In genomic region chr2:57490746-57491145, GRCh38 we compare ENCODE assay signal across 14 cellular contexts.
"Had no signal": no experiment of that assay in that cellular context is flagged by ENCODE, and none has a peak within 500 bp of the region (broad histone marks: within the 10 kb centered on the region; RNA-seq: fewer than 3 reads in every experiment).

No MANE protein-coding gene starts in this region.

- H3K27me3 ChIP-seq: gastroesophageal sphincter, heart right ventricle, right lobe of liver, spleen, stomach, testis, upper lobe of left lung had no signal

- H3K4me3 ChIP-seq: gastroesophageal sphincter, heart right ventricle, lung, psoas muscle, right lobe of liver, spleen, stomach, testis, upper lobe of left lung had no signal

- H3K27ac ChIP-seq: gastroesophageal sphincter, heart right ventricle, psoas muscle, right lobe of liver, spleen, stomach, testis, upper lobe of left lung had no signal

- DNase-seq: activated naive CD8-positive, alpha-beta T cell treated with anti-CD3 and anti-CD28 coated beads for 36 hours; effector CD8-positive, alpha-beta T cell; heart right ventricle; left colon; psoas muscle; right lobe of liver; spleen; stomach; T-helper 9 cell; testis; upper lobe of left lung had no signal

- H3K9me3 ChIP-seq: psoas muscle, right lobe of liver, stomach, testis, upper lobe of left lung had no signal

- ATAC-seq: activated CD4-positive, CD25-positive, alpha-beta regulatory T cell treated with anti-CD3 and anti-CD28 coated beads, Interleukin-2, amount 50 U/mL, for 24 hours; gastroesophageal sphincter; heart right ventricle; left colon; psoas muscle; right lobe of liver had no signal

- H3K36me3 ChIP-seq: gastroesophageal sphincter, heart right ventricle, right lobe of liver, spleen, stomach, upper lobe of left lung had no signal

- H3K4me1 ChIP-seq: gastroesophageal sphincter, psoas muscle, right lobe of liver, spleen, stomach, testis, upper lobe of left lung had no signal
